Comparison of ENCODE assay signal across 12 cellular contexts in genomic region chrX:102498732-102499131, GRCh38. TPM values are rescaled to one million over a fixed set of nuclear protein-coding genes. Genes with fewer than 3 reads are reported as not detected.
"Had no signal": no experiment of that assay in that cellular context is flagged by ENCODE, and none has a peak within 500 bp of the region (broad histone marks: within the 10 kb centered on the region; RNA-seq: fewer than 3 reads in every experiment).

No MANE protein-coding gene starts in this region.

- H3K27ac ChIP-seq: GM23248 had no signal

- H2AFZ ChIP-seq: GM23248, GM23338 had no signal

- H3K4me2 ChIP-seq: GM23338 had no signal

- H3K36me3 ChIP-seq: HAP-1 had no signal

- H3K4me3 ChIP-seq: GM23248, GM23338, HAP-1 had no signal

- FAIRE-seq: H1, H54 had no signal

- DNase-seq: GM23248, GOT3, H7, H9, HCEC 1CT, HFFc6 had no signal

- H3K27ac Mint-ChIP-seq: GM23338, H9, HFFc6 had no signal

- H3K4me1 ChIP-seq: HAP-1 had no signal

- ATAC-seq: GM23338, HCT116 had no signal

- H3K9ac ChIP-seq: GM23248 had no signal

- H3K4me3 Mint-ChIP-seq: GM23338, H9, HFFc6 had no signal

RNA-seq across cellular contexts. Expression of gene TCP11X2, which starts 27.1 kb away (rescaled TPM):
- total RNA-seq: GM23248, H4, H9, HFFc6 had no signal
- polyA plus RNA-seq: GM23248 had no signal

RNA-seq across cellular contexts. Expression of gene NXF2B, which starts 58.9 kb away (rescaled TPM):
- total RNA-seq: GM23248, H1, H9, HFFc6 had no signal
- polyA plus RNA-seq: GM23248, H1 had no signal
